ENCODE assay signal across 26 cellular contexts in genomic region chr6:29811377-29811776, GRCh38. TPM values are rescaled to one million over a fixed set of nuclear protein-coding genes. Genes with fewer than 3 reads are reported as not detected.
"Had no signal": no experiment of that assay in that cellular context is flagged by ENCODE, and none has a peak within 500 bp of the region (broad histone marks: within the 10 kb centered on the region; RNA-seq: fewer than 3 reads in every experiment).

No MANE protein-coding gene starts in this region.

- DNase-seq: dermis blood vessel endothelial cell; dorsolateral prefrontal cortex; effector CD4-positive, alpha-beta T cell; effector memory CD4-positive, alpha-beta T cell; esophagus squamous epithelium; foreskin fibroblast; foreskin melanocyte; gastrocnemius medialis; glutamatergic neuron; head of caudate nucleus; heart right ventricle; hippocampal formation; left cardiac atrium; left lung; left ventricle myocardium superior; lower lobe of right lung; mesendoderm; midbrain had no signal

- H3K36me3 Mint-ChIP-seq: memory B cell had no signal

- H3K36me3 ChIP-seq: esophagus squamous epithelium, gastrocnemius medialis, heart right ventricle, left lung, lower lobe of right lung had no signal

- H3K4me1 Mint-ChIP-seq: memory B cell had no signal

- ATAC-seq: gastrocnemius medialis, heart right ventricle, left cardiac atrium, left lung, left ventricle myocardium superior, lower lobe of right lung had no signal

- H3K27me3 ChIP-seq: gastrocnemius medialis had no signal

- FAIRE-seq: colon, endothelial cell of umbilical vein, islet of Langerhans, keratinocyte had no signal

- H3K9me3 ChIP-seq: esophagus squamous epithelium, gastrocnemius medialis, heart right ventricle, left lung, lower lobe of right lung had no signal

- H3K27ac ChIP-seq: coronary artery, dorsolateral prefrontal cortex, esophagus squamous epithelium, gastrocnemius medialis, heart right ventricle, left lung, lower lobe of right lung had no signal

- H3K4me1 ChIP-seq: esophagus squamous epithelium, gastrocnemius medialis, heart right ventricle, left lung, lower lobe of right lung had no signal

- H3K27ac Mint-ChIP-seq: memory B cell had no signal

- H3K9me3 Mint-ChIP-seq: memory B cell had no signal

- H3K4me3 Mint-ChIP-seq: memory B cell had no signal

- H3K4me3 ChIP-seq: coronary artery, dorsolateral prefrontal cortex, esophagus squamous epithelium, gastrocnemius medialis, heart right ventricle, left lung, lower lobe of right lung had no signal

RNA-seq across cellular contexts. Expression of gene HLA-G, which starts 16.2 kb away (rescaled TPM):
- total RNA-seq: dermis blood vessel endothelial cell, gastrocnemius medialis, glomerular endothelial cell, left ventricle myocardium superior, lung microvascular endothelial cell had no signal
